In genomic region chr9:128928624-128929023, GRCh38 we compare ENCODE assay signal across 9 cellular contexts.
"Had no signal": no experiment of that assay in that cellular context is flagged by ENCODE, and none has a peak within 500 bp of the region (broad histone marks: within the 10 kb centered on the region; RNA-seq: fewer than 3 reads in every experiment).

No MANE protein-coding gene starts in this region.

- H3K36me3 Mint-ChIP-seq: activated CD8-positive, alpha-beta memory T cell treated with anti-CD3 and anti-CD28 coated beads, Interleukin-2, amount 10 ng/mL, durations not matched to agents 7 days and 5 days; activated naive CD4-positive, alpha-beta T cell treated with anti-CD3 and anti-CD28 coated beads, Interleukin-2, amount 50 U/mL, for 24 hours; brain; WTC11 had no signal

- H3K27me3 Mint-ChIP-seq: activated CD8-positive, alpha-beta memory T cell treated with anti-CD3 and anti-CD28 coated beads, Interleukin-2, amount 10 ng/mL, durations not matched to agents 7 days and 5 days; activated naive CD4-positive, alpha-beta T cell treated with anti-CD3 and anti-CD28 coated beads, Interleukin-2, amount 50 U/mL, for 24 hours; brain; central memory CD8-positive, alpha-beta T cell had no signal

- H3K27ac ChIP-seq: SK-N-MC had no signal

- H3K9me3 Mint-ChIP-seq: activated naive CD4-positive, alpha-beta T cell treated with anti-CD3 and anti-CD28 coated beads, Interleukin-2, amount 50 U/mL, for 24 hours; activated T-cell treated with anti-CD3 and anti-CD28 coated beads, Interleukin-2, amount 50 U/mL, for 4 hours; central memory CD8-positive, alpha-beta T cell; WTC11 had no signal

- H3K27ac Mint-ChIP-seq: activated CD8-positive, alpha-beta memory T cell treated with anti-CD3 and anti-CD28 coated beads, Interleukin-2, amount 10 ng/mL, durations not matched to agents 7 days and 5 days had no signal

- H3K4me3 ChIP-seq: SK-N-MC had no signal

- H3K4me3 Mint-ChIP-seq: activated CD8-positive, alpha-beta memory T cell treated with anti-CD3 and anti-CD28 coated beads, Interleukin-2, amount 10 ng/mL, durations not matched to agents 7 days and 5 days; activated naive CD4-positive, alpha-beta T cell treated with anti-CD3 and anti-CD28 coated beads, Interleukin-2, amount 50 U/mL, for 24 hours; activated T-cell treated with anti-CD3 and anti-CD28 coated beads, Interleukin-2, amount 50 U/mL, for 4 hours; central memory CD8-positive, alpha-beta T cell; WTC11 had no signal

- DNase-seq: aorta, NCI-H1048 had no signal
